1 cellular context compared by ENCODE assay signal in the genomic region with DNA sequence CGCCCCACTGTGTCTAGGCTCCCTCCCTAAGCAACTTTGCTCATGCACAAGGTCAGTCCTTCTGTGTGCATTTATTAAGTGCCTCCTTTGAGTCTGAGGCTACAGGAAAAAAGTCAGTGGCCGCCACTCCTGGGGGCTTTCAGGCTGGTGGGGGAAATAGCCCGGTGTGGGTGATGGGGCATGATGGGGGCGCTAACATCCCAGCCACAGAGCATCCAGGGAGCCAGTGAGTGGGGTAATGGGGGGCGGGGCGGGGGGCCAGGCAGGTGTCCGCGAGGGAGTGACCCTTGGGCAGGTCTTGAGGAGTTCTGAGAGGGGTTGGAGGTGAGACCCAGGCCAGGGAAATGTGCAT.
TF ChIP-seq lines count a peak whose summit lies in the region.

No MANE protein-coding gene starts in this region.

TF ChIP-seq in IMR-90, 13 proteins besides CTCF, POLR2A, EP300 and RAD21:
- TF ChIP-seq MAFK (IDR thresholded peaks at IDR 0.05; ENCODE audit: low read depth, low read length) (no peak), NFE2L2 (IDR thresholded peaks at IDR 0.05; ENCODE audit: low read depth, low read length) (no peak), SMC3 (IDR thresholded peaks at IDR 0.05; ENCODE audit: low read depth, low read length) (no peak), MXI1 (IDR thresholded peaks at IDR 0.05; ENCODE audit: borderline replicate concordance, low read depth, low read length) (no peak), RCOR1 (IDR thresholded peaks at IDR 0.05; ENCODE audit: insufficient replicate concordance, low read length) (no peak), CEBPB (IDR thresholded peaks at IDR 0.05; ENCODE audit: low read depth, low read length) (no peak), CHD1 (IDR thresholded peaks at IDR 0.05; ENCODE audit: low read depth, low read length) (no peak), MAZ (IDR thresholded peaks at IDR 0.05; ENCODE audit: borderline replicate concordance, low read depth, low read length) (no peak), RFX5 (IDR thresholded peaks at IDR 0.05; ENCODE audit: low read depth, low read length) (no peak), FOS (IDR thresholded peaks at IDR 0.05; ENCODE audit: low read depth, low read length) (no peak), BHLHE40 (IDR thresholded peaks at IDR 0.05; ENCODE audit: low read depth, low read length) (no peak)
- TF ChIP-seq, protein P1, sequence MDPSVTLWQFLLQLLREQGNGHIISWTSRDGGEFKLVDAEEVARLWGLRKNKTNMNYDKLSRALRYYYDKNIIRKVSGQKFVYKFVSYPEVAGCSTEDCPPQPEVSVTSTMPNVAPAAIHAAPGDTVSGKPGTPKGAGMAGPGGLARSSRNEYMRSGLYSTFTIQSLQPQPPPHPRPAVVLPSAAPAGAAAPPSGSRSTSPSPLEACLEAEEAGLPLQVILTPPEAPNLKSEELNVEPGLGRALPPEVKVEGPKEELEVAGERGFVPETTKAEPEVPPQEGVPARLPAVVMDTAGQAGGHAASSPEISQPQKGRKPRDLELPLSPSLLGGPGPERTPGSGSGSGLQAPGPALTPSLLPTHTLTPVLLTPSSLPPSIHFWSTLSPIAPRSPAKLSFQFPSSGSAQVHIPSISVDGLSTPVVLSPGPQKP (IDR thresholded peaks at IDR 0.05; ENCODE audit: borderline replicate concordance, low read depth, low read length), result no peak
- TF ChIP-seq, protein P2, sequence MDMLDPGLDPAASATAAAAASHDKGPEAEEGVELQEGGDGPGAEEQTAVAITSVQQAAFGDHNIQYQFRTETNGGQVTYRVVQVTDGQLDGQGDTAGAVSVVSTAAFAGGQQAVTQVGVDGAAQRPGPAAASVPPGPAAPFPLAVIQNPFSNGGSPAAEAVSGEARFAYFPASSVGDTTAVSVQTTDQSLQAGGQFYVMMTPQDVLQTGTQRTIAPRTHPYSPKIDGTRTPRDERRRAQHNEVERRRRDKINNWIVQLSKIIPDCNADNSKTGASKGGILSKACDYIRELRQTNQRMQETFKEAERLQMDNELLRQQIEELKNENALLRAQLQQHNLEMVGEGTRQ (IDR thresholded peaks at IDR 0.05; ENCODE audit: low read depth, low read length), result no peak
TF ChIP-seq in IMR-90: peak in this region for 0.
